ENCODE assay signal across 12 cellular contexts in the genomic region with DNA sequence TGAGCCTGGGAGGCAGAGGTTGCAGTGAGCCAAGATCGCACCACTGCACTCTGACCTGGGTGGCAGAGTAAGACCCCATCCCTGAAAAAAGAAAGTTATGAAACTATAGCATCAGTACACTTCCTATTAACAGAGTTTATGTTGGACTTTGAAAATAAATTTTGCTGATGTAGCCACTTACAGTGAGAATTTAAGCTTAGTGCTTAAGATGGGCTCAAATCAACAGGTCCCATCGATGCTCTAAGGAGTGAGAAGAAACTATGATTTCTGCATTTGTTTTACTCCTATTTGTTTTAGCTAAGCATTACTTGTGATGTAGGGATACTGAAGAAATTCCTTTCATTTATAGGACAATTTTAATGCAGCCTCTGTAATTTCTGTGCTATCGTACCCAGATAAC.
DNase-seq lines count a peak whose midpoint lies in the region; ATAC-seq and TF ChIP-seq lines count a peak whose summit lies in the region.
"Had no signal": no experiment of that assay in that cellular context is flagged by ENCODE, and none has a peak within 500 bp of the region (broad histone marks: within the 10 kb centered on the region; RNA-seq: fewer than 3 reads in every experiment).

No MANE protein-coding gene starts in this region.

- H3K4me1 Mint-ChIP-seq in activated CD4-positive, alpha-beta T cell treated with anti-CD3 and anti-CD28 coated beads, Interleukin-2, amount 10 ng/mL, durations not matched to agents 7 days and 5 days: peaks cover 52% of the 10 kb centered on the region
- H3K4me1 Mint-ChIP-seq in activated naive CD8-positive, alpha-beta T cell treated with anti-CD3 and anti-CD28 coated beads, Interleukin-2, amount 10 ng/mL, durations not matched to agents 7 days and 5 days: peaks cover 28% of the 10 kb centered on the region

- H3K4me3 ChIP-seq in OCI-LY3 (ENCODE audit: low read length): peak overlapping the region; percentile 65
- no peak overlapping the region for H3K4me3 ChIP-seq in osteoblast (ENCODE audit: insufficient read depth, low read length)
- H3K4me3 ChIP-seq: lung, testis had no signal

- H3K9me3 Mint-ChIP-seq in activated CD4-positive, alpha-beta T cell treated with anti-CD3 and anti-CD28 coated beads, Interleukin-2, amount 10 ng/mL, durations not matched to agents 7 days and 5 days: no peaks in the 10 kb centered on the region
- no peaks in the 10 kb centered on the region for H3K9me3 Mint-ChIP-seq in activated naive CD8-positive, alpha-beta T cell treated with anti-CD3 and anti-CD28 coated beads, Interleukin-2, amount 10 ng/mL, durations not matched to agents 7 days and 5 days

- no peaks in the 10 kb centered on the region for H3K79me2 ChIP-seq in OCI-LY3 (ENCODE audit: low read length)
- no peaks in the 10 kb centered on the region for H3K79me2 ChIP-seq in osteoblast (ENCODE audit: insufficient read depth, low read length)

- peak overlapping the region; percentile 86 for H3K4me2 ChIP-seq in OCI-LY3 (ENCODE audit: low read length)
- H3K4me2 ChIP-seq in osteoblast (ENCODE audit: insufficient read depth, low read length): peak overlapping the region; percentile 77

- peak overlapping the region; percentile 55 for H3K4me3 Mint-ChIP-seq in activated CD4-positive, alpha-beta T cell treated with anti-CD3 and anti-CD28 coated beads, Interleukin-2, amount 10 ng/mL, durations not matched to agents 7 days and 5 days
- peak overlapping the region; percentile 63 for H3K4me3 Mint-ChIP-seq in activated naive CD8-positive, alpha-beta T cell treated with anti-CD3 and anti-CD28 coated beads, Interleukin-2, amount 10 ng/mL, durations not matched to agents 7 days and 5 days

- H3K27me3 ChIP-seq in OCI-LY3 (ENCODE audit: low read depth, low read length): no peaks in the 10 kb centered on the region
- H3K27me3 ChIP-seq in osteoblast (ENCODE audit: insufficient read depth, low read length): no peaks in the 10 kb centered on the region
- H3K27me3 ChIP-seq: testis had no signal

- H3K4me1 ChIP-seq in OCI-LY3 (ENCODE audit: low read length): peaks cover 26% of the 10 kb centered on the region
- H3K4me1 ChIP-seq in osteoblast (ENCODE audit: insufficient read depth, low read length): peaks cover 19% of the 10 kb centered on the region
- H3K4me1 ChIP-seq: testis had no signal

- H4K20me1 ChIP-seq in OCI-LY3 (ENCODE audit: insufficient read depth, low read length): no peaks in the 10 kb centered on the region
- no peaks in the 10 kb centered on the region for H4K20me1 ChIP-seq in osteoblast (ENCODE audit: insufficient read depth, low read length)

- POLR2A ChIA-PET in activated CD4-positive, alpha-beta T cell treated with anti-CD3 and anti-CD28 coated beads, Interleukin-2, amount 10 ng/mL, durations not matched to agents 7 days and 5 days (lab: Charles Lee): interaction anchor here (1.5 kb wide), 1 partner anchor 16 kb away, joined by 6 read pairs; no protein-coding TSS in a partner anchor
- POLR2A ChIA-PET in activated naive CD8-positive, alpha-beta T cell treated with anti-CD3 and anti-CD28 coated beads, Interleukin-2, amount 10 ng/mL, durations not matched to agents 7 days and 5 days (lab: Charles Lee): interaction anchor here (0.7 to 2.9 kb wide), 4 partner anchors 16 to 924 kb away, joined by 3 to 36 read pairs (median 4); no protein-coding TSS in a partner anchor

- H3K9me3 ChIP-seq in OCI-LY3 (ENCODE audit: insufficient read depth, low read length) (no peaks in the 10 kb centered on the region), osteoblast (ENCODE audit: low read depth, low read length) (no peaks in the 10 kb centered on the region)
- H3K9me3 ChIP-seq: testis had no signal

- peak overlapping the region; percentile 96; the same call in 1 of the 2 replicates for H2AFZ ChIP-seq in OCI-LY3 (ENCODE audit: low read depth, low read length)
- H2AFZ ChIP-seq in osteoblast (ENCODE audit: low read length): no peak overlapping the region

- H3K36me3 Mint-ChIP-seq in activated CD4-positive, alpha-beta T cell treated with anti-CD3 and anti-CD28 coated beads, Interleukin-2, amount 10 ng/mL, durations not matched to agents 7 days and 5 days (ENCODE audit: low read depth): peaks cover 3% of the 10 kb centered on the region
- peaks cover 6% of the 10 kb centered on the region for H3K36me3 Mint-ChIP-seq in activated naive CD8-positive, alpha-beta T cell treated with anti-CD3 and anti-CD28 coated beads, Interleukin-2, amount 10 ng/mL, durations not matched to agents 7 days and 5 days

- no peak for DNase-seq in activated CD4-positive, alpha-beta T cell treated with anti-CD3 and anti-CD28 coated beads, Interleukin-2, amount 10 ng/mL, durations not matched to agents 7 days and 5 days
- DNase-seq in activated CD4-positive, alpha-beta T cell treated with anti-CD3 and anti-CD28 coated beads, Interleukin-2, amount 50 U/mL, for 4 hours: no peak
- DNase-seq in activated naive CD8-positive, alpha-beta T cell treated with anti-CD3 and anti-CD28 coated beads, Interleukin-2, amount 10 ng/mL, durations not matched to agents 7 days and 5 days: no peak
- DNase-seq in osteoblast (ENCODE audit: insufficient read length, low spot score, missing footprints): no peak
- no peak for DNase-seq in stimulated activated naive CD4-positive, alpha-beta T cell (lab: John Stamatoyannopoulos, UW)
- DNase-seq: GF-D8, NCI-H1417 treated with DMSO at 0.1 percent for 48 hours, testis had no signal

- H3K27me3 Mint-ChIP-seq in activated CD4-positive, alpha-beta T cell treated with anti-CD3 and anti-CD28 coated beads, Interleukin-2, amount 10 ng/mL, durations not matched to agents 7 days and 5 days: no peaks in the 10 kb centered on the region
- no peaks in the 10 kb centered on the region for H3K27me3 Mint-ChIP-seq in activated naive CD8-positive, alpha-beta T cell treated with anti-CD3 and anti-CD28 coated beads, Interleukin-2, amount 10 ng/mL, durations not matched to agents 7 days and 5 days

- H3K27ac ChIP-seq in OCI-LY3 (ENCODE audit: low read length) (peak overlapping the region; percentile 71), osteoblast (ENCODE audit: low read depth, low read length) (peak overlapping the region; percentile 68)
- H3K27ac ChIP-seq: testis had no signal

- ATAC-seq in activated naive CD8-positive, alpha-beta T cell treated with anti-CD3 and anti-CD28 coated beads, Interleukin-2, amount 10 ng/mL, durations not matched to agents 7 days and 5 days (ENCODE audit: low read depth): no peak
- ATAC-seq in HG03175 (IDR thresholded peaks at IDR 0.05; ENCODE audit: unreplicated experiment): no peak
- no peak for ATAC-seq in GM18519 (IDR thresholded peaks at IDR 0.05; ENCODE audit: low FRiP score, unreplicated experiment)

- no peaks in the 10 kb centered on the region for H3K36me3 ChIP-seq in OCI-LY3 (replicated peaks; ENCODE audit: low read depth, low read length)
- H3K36me3 ChIP-seq in osteoblast (ENCODE audit: insufficient read depth, low read length): peaks cover 18% of the 10 kb centered on the region

- TF ChIP-seq CTCF in OCI-LY3 (IDR thresholded peaks at IDR 0.05; ENCODE audit: low read depth, low read length) (no peak), osteoblast (IDR thresholded peaks at IDR 0.05; ENCODE audit: extremely low read depth, low read depth, low read length) (no peak)

- CTCF ChIA-PET in activated CD4-positive, alpha-beta T cell treated with anti-CD3 and anti-CD28 coated beads, Interleukin-2, amount 10 ng/mL, durations not matched to agents 7 days and 5 days (lab: Charles Lee): interaction anchor here (0.6 to 3.2 kb wide), 9 partner anchors 12 to 247 kb away, joined by 3 to 16 read pairs (median 4); no protein-coding TSS in a partner anchor

- peak overlapping the region; percentile 97 for H3K27ac Mint-ChIP-seq in activated CD4-positive, alpha-beta T cell treated with anti-CD3 and anti-CD28 coated beads, Interleukin-2, amount 10 ng/mL, durations not matched to agents 7 days and 5 days
- peak overlapping the region; percentile 89 for H3K27ac Mint-ChIP-seq in activated naive CD8-positive, alpha-beta T cell treated with anti-CD3 and anti-CD28 coated beads, Interleukin-2, amount 10 ng/mL, durations not matched to agents 7 days and 5 days

- peak overlapping the region; percentile 45 for H3K9ac ChIP-seq in OCI-LY3 (ENCODE audit: low read length)
